ENCODE assay signal across 23 cellular contexts in genomic region chr2:188159484-188159883, GRCh38.
"Had no signal": no experiment of that assay in that cellular context is flagged by ENCODE, and none has a peak within 500 bp of the region (broad histone marks: within the 10 kb centered on the region; RNA-seq: fewer than 3 reads in every experiment).

No MANE protein-coding gene starts in this region.

- H3K27ac ChIP-seq: coronary artery, esophagus muscularis mucosa, ovary, psoas muscle, sigmoid colon, skin epidermis, spleen, testis, tibial artery, upper lobe of left lung, uterus had no signal

- H3K36me3 ChIP-seq: esophagus muscularis mucosa, ovary, sigmoid colon, spleen, tibial artery, upper lobe of left lung, uterus had no signal

- H3K4me1 ChIP-seq: esophagus muscularis mucosa, psoas muscle, sigmoid colon, spleen, testis, tibial artery, upper lobe of left lung, uterus had no signal

- H3K4me3 ChIP-seq: coronary artery, esophagus muscularis mucosa, lung, ovary, psoas muscle, sigmoid colon, skin epidermis, spleen, testis, tibial artery, upper lobe of left lung, uterus had no signal

- H3K27me3 ChIP-seq: esophagus muscularis mucosa, ovary, sigmoid colon, spleen, testis, tibial artery, upper lobe of left lung, uterus had no signal

- H3K9me3 ChIP-seq: esophagus muscularis mucosa, ovary, psoas muscle, sigmoid colon, spleen, testis, tibial artery, upper lobe of left lung, uterus had no signal

- DNase-seq: dermis blood vessel endothelial cell; effector memory CD4-positive, alpha-beta T cell; head of caudate nucleus; naive thymus-derived CD4-positive, alpha-beta T cell; nucleus accumbens; ovary; posterior cingulate gyrus; psoas muscle; right cardiac atrium; sigmoid colon; spleen; stimulated activated CD4-positive, alpha-beta T cell treated with anti-CD3 and anti-CD28 coated beads, Interleukin-4, amount 100 ng/mL, for 4 hours; stimulated activated naive CD8-positive, alpha-beta T cell treated with anti-CD3 and anti-CD28 coated beads, Interleukin-15, Interleukin-2, amounts not matched to agents 100 U/mL and 50 U/mL, for 24 hours; substantia nigra; testis; tibial artery; upper lobe of left lung; uterus had no signal

- ATAC-seq: naive thymus-derived CD4-positive, alpha-beta T cell; psoas muscle; right cardiac atrium; stimulated activated memory B cell treated with anti-CD40 and anti-IgM and Interleukin-4, amounts not matched to agents 10 μg/mL and 1 μg/mL and 100 μg/mL, for 72 hours; stimulated activated naive CD8-positive, alpha-beta T cell treated with anti-CD3 and anti-CD28 coated beads, Interleukin-15, Interleukin-2, amounts not matched to agents 100 U/mL and 50 U/mL, for 24 hours had no signal
